ENCODE assay signal across 27 cellular contexts in genomic region chr7:99955247-99955646, GRCh38. TPM values are rescaled to one million over a fixed set of nuclear protein-coding genes. Genes with fewer than 3 reads are reported as not detected.
A peak's percentile ranks its signal among the peaks of the same experiment; 100 is the strongest.
DNase-seq lines count a peak whose midpoint lies in the region; ATAC-seq, FAIRE-seq and TF ChIP-seq lines count a peak whose summit lies in the region.
"Had no signal": no experiment of that assay in that cellular context is flagged by ENCODE, and none has a peak within 500 bp of the region (broad histone marks: within the 10 kb centered on the region; RNA-seq: fewer than 3 reads in every experiment).

No MANE protein-coding gene starts in this region.

- TF ChIP-seq EP300 in HepG2 (IDR thresholded peaks at IDR 0.05; ENCODE audit: low read depth in 2 of 2, low read length in 2 of 2) (no peak), HepG2 (CRISPR knock-in tag; IDR thresholded peaks at IDR 0.05; ENCODE audit: borderline replicate concordance) (no peak)

- FAIRE-seq in HepG2 (lab: Jason Lieb, UNC) (no peak), urothelium cell line (lab: Jason Lieb, UNC) (no peak)
- FAIRE-seq: endometrium had no signal

- intact Hi-C loops in HepG2 (cut with micrococcal nuclease; ENCODE audit: unreplicated experiment) (no loop called here), right lobe of liver (cut with DNase I) (no loop called here)

- H3K9ac ChIP-seq in HepG2 (ENCODE audit: insufficient read depth, low read depth, low read length) = no peak overlapping the region
- H3K9ac ChIP-seq: KMS-11 had no signal

- H3K9me3 ChIP-seq in HepG2 (ENCODE audit: low read length) (peaks cover 11% of the 10 kb centered on the region), right lobe of liver (no peaks in the 10 kb centered on the region)
- H3K9me3 ChIP-seq: uterus had no signal

- no peak for ATAC-seq in HepG2
- no peak for ATAC-seq in right lobe of liver
- peak; percentile 48 for ATAC-seq in foreskin keratinocyte
- ATAC-seq in GM19455 (IDR thresholded peaks at IDR 0.05; ENCODE audit: unreplicated experiment) = no peak
- ATAC-seq in GM18858 (IDR thresholded peaks at IDR 0.05; ENCODE audit: unreplicated experiment) = no peak

- no peaks in the 10 kb centered on the region for H4K20me1 ChIP-seq in HepG2 (ENCODE audit: insufficient read depth, low read length)

- DNase-seq in HepG2 (ENCODE audit: low spot score) = no peak
- no peak for DNase-seq in right lobe of liver
- peak; percentile 73 for DNase-seq in SW480 (ENCODE audit: low spot score)
- DNase-seq in foreskin keratinocyte = peak; percentile 18 to 50
- peak; percentile 45 for DNase-seq in urothelium cell line (ENCODE audit: low spot score)
- DNase-seq in DMS114 treated with DMSO at 0.1 percent for 48 hours (lab: John Stamatoyannopoulos, UW; ENCODE audit: unreplicated experiment) = no peak
- DNase-seq: activated CD4-positive, alpha-beta T cell treated with anti-CD3 and anti-CD28 coated beads, Interleukin-2, amount 50 U/mL, for 4 hours; aorta; caudate nucleus; dermis blood vessel endothelial cell; NCI-H1092; NCI-H187 treated with DMSO at 0.1 percent for 48 hours; NCI-H748 treated with DMSO at 0.1 percent for 48 hours; stimulated activated CD4-positive, alpha-beta T cell treated with anti-CD3 and anti-CD28 coated beads, Interleukin-1b, Interleukin-23, amount 100 ng/mL, for 48 hours; uterus had no signal

- in situ Hi-C loops in HepG2 (cut with HindIII; ENCODE audit: extremely low pct_ligation_motif_present, low pct_unique_long_range_greater_than_20kb) = no loop called here

- H3K36me3 ChIP-seq in HepG2 (replicated peaks in 1 of 2; ENCODE audit: control insufficient read depth in 1 of 2, insufficient read depth in 2 of 2, low read length in 2 of 2) (no peaks in the 10 kb centered on the region), right lobe of liver (no peaks in the 10 kb centered on the region)
- H3K36me3 ChIP-seq: uterus had no signal

- no peaks in the 10 kb centered on the region for H3K27me3 ChIP-seq in HepG2 (ENCODE audit: control insufficient read depth in 1 of 2, insufficient read depth in 2 of 2, low read length in 2 of 2)
- no peaks in the 10 kb centered on the region for H3K27me3 ChIP-seq in right lobe of liver
- peaks cover 24% of the 10 kb centered on the region for H3K27me3 ChIP-seq in foreskin keratinocyte
- H3K27me3 ChIP-seq: uterus had no signal

- H3K27ac ChIP-seq in HepG2 (ENCODE audit: extremely low read length, insufficient read depth, low read length) = no peak overlapping the region
- H3K27ac ChIP-seq in right lobe of liver = no peak overlapping the region
- no peak overlapping the region for H3K27ac ChIP-seq in foreskin keratinocyte
- H3K27ac ChIP-seq: KMS-11, uterus had no signal

- WGBS in HepG2 (ENCODE audit: low lambda C conversion rate) = 83% methylated on average over 6 of the region's 6 CpGs
- 60% methylated on average over 1 of the region's 6 CpGs for WGBS in right lobe of liver (ENCODE audit: insufficient coverage, low coverage, low lambda C conversion rate, missing lambda C conversion rate)

- H3K4me1 ChIP-seq in HepG2 (ENCODE audit: insufficient read depth, low read length) (peaks cover 20% of the 10 kb centered on the region; the same call in 1 of the 2 replicates), right lobe of liver (peaks cover 0 to 18% (median 7%) of the 10 kb centered on the region in 4 donors), foreskin keratinocyte (no peaks in the 10 kb centered on the region)
- H3K4me1 ChIP-seq: uterus had no signal

- TF ChIP-seq RAD21 in HepG2 (CRISPR knock-in tag; IDR thresholded peaks at IDR 0.05) = no peak

- no peak for TF ChIP-seq CTCF in HepG2 (CRISPR knock-in tag; IDR thresholded peaks at IDR 0.05)
- no peak for TF ChIP-seq CTCF in right lobe of liver (IDR thresholded peaks at IDR 0.05)
- TF ChIP-seq CTCF in foreskin keratinocyte (conservative IDR thresholded peaks at IDR 0.05) = no peak

- no peak overlapping the region for H3K4me2 ChIP-seq in HepG2 (ENCODE audit: low read depth, low read length)
- H3K4me2 ChIP-seq: KMS-11 had no signal

- BruUV-seq in HepG2 (replicated peaks; lab: Mats Ljungman, UMichigan) = no TSS peak

- no peak overlapping the region for H3K4me3 ChIP-seq in HepG2 (replicated peaks in 1 of 3; ENCODE audit: insufficient read depth in 1 of 3, low read depth in 2 of 3, low read length in 3 of 3)
- H3K4me3 ChIP-seq in right lobe of liver = no peak overlapping the region
- H3K4me3 ChIP-seq: uterus had no signal

- H3K79me2 ChIP-seq in HepG2 (ENCODE audit: insufficient read depth, low read length) = no peaks in the 10 kb centered on the region

- H2AFZ ChIP-seq in HepG2 (ENCODE audit: low read length) = no peak overlapping the region

- POLR2A ChIA-PET in HepG2 (lab: Yijun Ruan, JAX) = interaction anchor here (3.0 kb wide), 1 partner anchor 20 kb away, joined by 16 read pairs; the partner anchor contains the start of gene AZGP1

- CTCF ChIA-PET in HepG2 (lab: Yijun Ruan, JAX; ENCODE audit: low intra/inter-chr PET ratio, low total read pairs) = no interaction called here

- TF ChIP-seq POLR2A in HepG2 (IDR thresholded peaks at IDR 0.05; ENCODE audit: insufficient read depth in 1 of 2, low read depth in 2 of 2, low read length in 2 of 2) (no peak), right lobe of liver (IDR thresholded peaks at IDR 0.05) (no peak)

RNA-seq across cellular contexts. Expression of gene AZGP1, which starts 20.6 kb away (rescaled TPM):
- total RNA-seq in HepG2 (2016; rRNA removed; fragmentation: Illumina TruSeq; extraction: Trizol) (37.9 and 93.8 TPM in 2 replicates), right lobe of liver (1,000 to 10,000 TPM in 4 of 6 experiments, 100 to 1,000 TPM in 2; 762 to 2,105 (median 1,328) TPM), foreskin keratinocyte (0.25 and 0.71 TPM in 2 replicates)
- total RNA-seq in HepG2 (2016; cell fraction: cytosol; rRNA removed; fragmentation: Illumina TruSeq; extraction: Trizol; ENCODE audit: low read depth) = 17.8 and 20.7 TPM in 2 replicates
- total RNA-seq in HepG2 (2016; cell fraction: insoluble cytoplasmic fraction; rRNA removed; fragmentation: Illumina TruSeq; extraction: Trizol) = 36.6 and 104 TPM in 2 replicates
- 16.5 and 17.6 TPM in 2 replicates for total RNA-seq in HepG2 (2016; cell fraction: membrane; rRNA removed; fragmentation: Illumina TruSeq; extraction: Trizol)
- total RNA-seq in HepG2 (2016; cell fraction: nucleus; rRNA removed; fragmentation: Illumina TruSeq; extraction: Trizol) = 82.9 and 93.6 TPM in 2 replicates
- polyA plus RNA-seq in HepG2 (2011; rRNA removed) (229 and 265 TPM in 2 replicates), foreskin keratinocyte (0.33 and 0.59 TPM in 2 replicates)
- polyA plus RNA-seq in HepG2 (2011; cell fraction: cytosol; rRNA removed) = 243 and 259 TPM in 2 replicates
- polyA plus RNA-seq in HepG2 (2011; cell fraction: nucleus; rRNA removed) = 151 and 156 TPM in 2 replicates
- polyA plus RNA-seq in HepG2 (2012) = 168 and 224 TPM in 2 replicates
- 16.8 and 19.6 TPM in 2 replicates for polyA plus RNA-seq in HepG2 (2016; cell fraction: cytosol; fragmentation: Illumina TruSeq; extraction: Trizol; ENCODE audit: low read depth)
- 41.6 and 42.5 TPM in 2 replicates for polyA plus RNA-seq in HepG2 (2016; cell fraction: insoluble cytoplasmic fraction; fragmentation: Illumina TruSeq; extraction: Trizol; ENCODE audit: low read depth)
- 14.9 and 16.4 TPM in 2 replicates for polyA plus RNA-seq in HepG2 (2016; cell fraction: membrane; fragmentation: Illumina TruSeq; extraction: Trizol; ENCODE audit: low read depth)
- 151 and 165 TPM in 2 replicates for polyA plus RNA-seq in HepG2 (2016; cell fraction: nucleus; fragmentation: Illumina TruSeq; extraction: Trizol; ENCODE audit: insufficient read depth, low read depth)
- polyA minus RNA-seq in HepG2 (2011; rRNA and poly(A)+ RNA removed; ENCODE audit: low replicate concordance) = 107 TPM in 1 of 2 replicates, not detected in the other
- polyA minus RNA-seq in HepG2 (2011; cell fraction: cytosol; rRNA and poly(A)+ RNA removed) = 58.9 and 79.4 TPM in 2 replicates
- 47.1 and 78.2 TPM in 2 replicates for polyA minus RNA-seq in HepG2 (2011; cell fraction: nucleus; rRNA and poly(A)+ RNA removed)
- total RNA-seq: A673; activated T-helper 1 cell treated with anti-CD3 and anti-CD28 coated beads, Interleukin-12 subunit alpha, Interleukin-12 subunit beta, Interleukin-2, Interleukin-4 antibody, amounts not matched to agents 30 ng/mL and 10 ng/mL and 1 ng/mL, durations not matched to agents 14 hours and 24 hours and 36 hours; dermis blood vessel endothelial cell; glomerular endothelial cell; HT1080; lung microvascular endothelial cell; progenitor cell of endocrine pancreas; uterus had no signal
- polyA plus RNA-seq: BJ had no signal

RNA-seq across cellular contexts. Expression of gene GJC3, which starts 25.8 kb away (rescaled TPM):
- total RNA-seq in HepG2 (2016; rRNA removed; fragmentation: Illumina TruSeq; extraction: Trizol) (0.66 and 0.75 TPM in 2 replicates), right lobe of liver (under 1 TPM; 0.17 to 0.86 (median 0.44) TPM), foreskin keratinocyte (not detected in 2 replicates)
- total RNA-seq in HepG2 (2016; cell fraction: cytosol; rRNA removed; fragmentation: Illumina TruSeq; extraction: Trizol; ENCODE audit: low read depth) = 0.79 and 2.2 TPM in 2 replicates
- total RNA-seq in HepG2 (2016; cell fraction: insoluble cytoplasmic fraction; rRNA removed; fragmentation: Illumina TruSeq; extraction: Trizol) = 0.95 TPM in 2 replicates
- 1.2 and 1.8 TPM in 2 replicates for total RNA-seq in HepG2 (2016; cell fraction: membrane; rRNA removed; fragmentation: Illumina TruSeq; extraction: Trizol)
- total RNA-seq in HepG2 (2016; cell fraction: nucleus; rRNA removed; fragmentation: Illumina TruSeq; extraction: Trizol) = 0.34 TPM in 2 replicates
- polyA plus RNA-seq in HepG2 (2011; rRNA removed) (1.4 TPM in 2 replicates), foreskin keratinocyte (0.08 TPM in 1 of 2 replicates, not detected in the other)
- 0.78 and 0.83 TPM in 2 replicates for polyA plus RNA-seq in HepG2 (2011; cell fraction: cytosol; rRNA removed)
- polyA plus RNA-seq in HepG2 (2011; cell fraction: nucleus; rRNA removed) = 0.68 and 0.95 TPM in 2 replicates
- polyA plus RNA-seq in HepG2 (2012) = 1.3 and 2.6 TPM in 2 replicates
- 2.0 and 2.1 TPM in 2 replicates for polyA plus RNA-seq in HepG2 (2016; cell fraction: cytosol; fragmentation: Illumina TruSeq; extraction: Trizol; ENCODE audit: low read depth)
- polyA plus RNA-seq in HepG2 (2016; cell fraction: insoluble cytoplasmic fraction; fragmentation: Illumina TruSeq; extraction: Trizol; ENCODE audit: low read depth) = 0.50 and 0.83 TPM in 2 replicates
- polyA plus RNA-seq in HepG2 (2016; cell fraction: membrane; fragmentation: Illumina TruSeq; extraction: Trizol; ENCODE audit: low read depth) = 1.4 and 1.6 TPM in 2 replicates
- 0.88 and 0.89 TPM in 2 replicates for polyA plus RNA-seq in HepG2 (2016; cell fraction: nucleus; fragmentation: Illumina TruSeq; extraction: Trizol; ENCODE audit: insufficient read depth, low read depth)
- polyA minus RNA-seq in HepG2 (2011; rRNA and poly(A)+ RNA removed; ENCODE audit: low replicate concordance) = 0.30 TPM in 1 of 2 replicates, not detected in the other
- not detected in 2 replicates for polyA minus RNA-seq in HepG2 (2011; cell fraction: cytosol; rRNA and poly(A)+ RNA removed)
- polyA minus RNA-seq in HepG2 (2011; cell fraction: nucleus; rRNA and poly(A)+ RNA removed) = not detected in 2 replicates
- total RNA-seq: A673, kidney epithelial cell had no signal
- polyA plus RNA-seq: aorta, BJ had no signal

RNA-seq across cellular contexts. Expression of gene TRIM4, which starts 35.9 kb away (rescaled TPM):
- 21.7 and 25.1 TPM in 2 replicates for total RNA-seq in HepG2 (2016; rRNA removed; fragmentation: Illumina TruSeq; extraction: Trizol)
- 3.6 and 5.9 TPM in 2 replicates for total RNA-seq in HepG2 (2016; cell fraction: cytosol; rRNA removed; fragmentation: Illumina TruSeq; extraction: Trizol; ENCODE audit: low read depth)
- total RNA-seq in HepG2 (2016; cell fraction: insoluble cytoplasmic fraction; rRNA removed; fragmentation: Illumina TruSeq; extraction: Trizol) = 20.7 and 23.0 TPM in 2 replicates
- total RNA-seq in HepG2 (2016; cell fraction: membrane; rRNA removed; fragmentation: Illumina TruSeq; extraction: Trizol) = 10.7 and 11.7 TPM in 2 replicates
- total RNA-seq in HepG2 (2016; cell fraction: nucleus; rRNA removed; fragmentation: Illumina TruSeq; extraction: Trizol) = 19.6 and 21.5 TPM in 2 replicates
- 16.6 and 17.6 TPM in 2 replicates for polyA plus RNA-seq in HepG2 (2011; rRNA removed)
- polyA plus RNA-seq in HepG2 (2011; cell fraction: cytosol; rRNA removed) = 11.7 and 17.0 TPM in 2 replicates
- 9.4 and 13.1 TPM in 2 replicates for polyA plus RNA-seq in HepG2 (2011; cell fraction: nucleus; rRNA removed)
- polyA plus RNA-seq in HepG2 (2012) = 21.3 and 24.1 TPM in 2 replicates
- polyA plus RNA-seq in HepG2 (2016; cell fraction: cytosol; fragmentation: Illumina TruSeq; extraction: Trizol; ENCODE audit: low read depth) = 2.0 and 2.1 TPM in 2 replicates
- polyA plus RNA-seq in HepG2 (2016; cell fraction: insoluble cytoplasmic fraction; fragmentation: Illumina TruSeq; extraction: Trizol; ENCODE audit: low read depth) = 25.3 and 27.5 TPM in 2 replicates
- polyA plus RNA-seq in HepG2 (2016; cell fraction: membrane; fragmentation: Illumina TruSeq; extraction: Trizol; ENCODE audit: low read depth) = 6.2 and 6.7 TPM in 2 replicates
- 19.5 and 22.6 TPM in 2 replicates for polyA plus RNA-seq in HepG2 (2016; cell fraction: nucleus; fragmentation: Illumina TruSeq; extraction: Trizol; ENCODE audit: insufficient read depth, low read depth)
- polyA minus RNA-seq in HepG2 (2011; rRNA and poly(A)+ RNA removed; ENCODE audit: low replicate concordance) = 9.2 and 24.1 TPM in 2 replicates
- 14.9 and 17.8 TPM in 2 replicates for polyA minus RNA-seq in HepG2 (2011; cell fraction: cytosol; rRNA and poly(A)+ RNA removed)
- polyA minus RNA-seq in HepG2 (2011; cell fraction: nucleus; rRNA and poly(A)+ RNA removed) = 24.3 and 34.7 TPM in 2 replicates
- total RNA-seq in right lobe of liver = 10 to 100 TPM; 13.3 to 22.6 (median 16.3) TPM
- total RNA-seq in foreskin keratinocyte = 17.7 and 19.5 TPM in 2 replicates
- 8.4 and 9.1 TPM in 2 replicates for polyA plus RNA-seq in foreskin keratinocyte

Comparison
In these comparisons a context has a peak if more than half of its experiments do, and no peak if none do; other contexts are left out.
1. DNase-seq: peak in SW480 (single experiment), foreskin keratinocyte (2 of 2) and urothelium cell line (single experiment); none in HepG2 (single experiment), right lobe of liver (0 of 3) and DMS114 treated with DMSO at 0.1 percent for 48 hours (single experiment).
2. RNA of gene AZGP1, which starts 20.6 kb away (total RNA-seq): 762 to 2,105 TPM in right lobe of liver and 16.5 to 104 TPM in HepG2; 0.25 to 0.71 TPM in foreskin keratinocyte; every median in the first group is over 10 times any median in the second.